In the genomic region with DNA sequence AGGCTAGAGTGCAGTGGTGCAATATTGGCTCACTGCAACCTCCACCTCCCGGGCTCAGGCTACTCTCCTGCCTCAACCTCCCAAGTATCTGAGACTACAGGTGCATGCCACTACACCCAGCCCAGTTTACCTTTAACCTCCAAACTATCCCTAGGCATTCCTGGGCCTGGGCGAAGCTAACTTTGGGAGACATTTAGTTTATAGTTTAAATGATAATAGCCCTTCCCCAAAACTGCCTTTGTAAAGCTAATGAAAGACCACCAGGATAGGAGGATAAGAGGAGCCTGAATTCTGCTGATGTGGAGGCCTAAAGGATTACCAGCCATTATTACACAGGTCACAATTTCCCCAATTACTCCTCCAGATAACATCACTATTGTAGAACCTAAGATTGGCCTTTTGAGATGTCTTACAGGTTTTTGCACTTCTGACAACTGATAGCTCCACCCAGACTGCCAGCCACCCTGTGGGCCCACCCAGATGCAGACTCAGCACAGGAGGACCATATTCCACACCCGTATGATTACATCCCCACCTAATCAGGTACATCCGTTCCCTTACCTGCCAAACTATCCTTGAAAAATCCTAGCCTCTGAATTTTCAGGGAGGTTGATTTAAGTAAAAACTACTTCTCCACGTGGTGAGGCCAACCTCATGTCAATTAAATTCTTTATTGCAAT, we compare ENCODE assay signal across 17 cellular contexts.
A peak's percentile ranks its signal among the peaks of the same experiment; 100 is the strongest.
DNase-seq lines count a peak whose midpoint lies in the region; FAIRE-seq and TF ChIP-seq lines count a peak whose summit lies in the region.
"Had no signal": no experiment of that assay in that cellular context is flagged by ENCODE, and none has a peak within 500 bp of the region (broad histone marks: within the 10 kb centered on the region; RNA-seq: fewer than 3 reads in every experiment).

No MANE protein-coding gene starts in this region.

- H3K4ac ChIP-seq in H1 (replicated peaks; ENCODE audit: insufficient read length, low read depth, low read length): no peak overlapping the region

- no peak for TF ChIP-seq RAD21 in H1 (IDR thresholded peaks at IDR 0.05 in 1 of 2, conservative IDR thresholded peaks at IDR 0.05 in 1 of 2; ENCODE audit: low read depth in 2 of 2, low read length in 2 of 2)

- H3K14ac ChIP-seq in H1 (ENCODE audit: insufficient read length): no peak overlapping the region

- H4K5ac ChIP-seq in H1 (ENCODE audit: insufficient read length, low read depth, low read length): no peak overlapping the region

- WGBS in H1 (ENCODE audit: extremely low coverage in 1 of 2, insufficient coverage in 1 of 2, insufficient read length in 1 of 2, insufficient replicate concordance in 2 of 2, low coverage in 1 of 2, low lambda C conversion rate in 2 of 2, missing lambda C conversion rate in 1 of 2), 2 experiments: 39% methylated on average over 5 of the region's 5 CpGs; no CpG with 5 or more reads in 1 of the 2 experiments

- POLR2A ChIA-PET in H1 (lab: Charles Lee; ENCODE audit: partially characterized antibody): no interaction called here
- POLR2A ChIA-PET in CD8-positive, alpha-beta memory T cell (lab: Charles Lee): no interaction called here
- POLR2A ChIA-PET in RWPE1 (lab: Yijun Ruan, JAX; ENCODE audit: low non-redundant PET): no interaction called here

- H3K4me2 ChIP-seq in H1 (ENCODE audit: insufficient read depth in 1 of 2, low read depth in 2 of 2, low read length in 2 of 2): peak overlapping the region; percentile 25 to 26; a peak in 2 of 4 replicates
- H3K4me2 ChIP-seq: A549, BLaER1 had no signal

- no peak for FAIRE-seq in H1 (lab: Jason Lieb, UNC)
- FAIRE-seq: A549, GM12878, HTR-8/SVneo had no signal

- no peaks in the 10 kb centered on the region for H3K27me3 ChIP-seq in HUES48 (ENCODE audit: control insufficient read depth, insufficient read depth, low read length)
- no peaks in the 10 kb centered on the region for H3K27me3 ChIP-seq in H1 (replicated peaks in 1 of 4; ENCODE audit: control insufficient read depth in 3 of 4, extremely low read depth in 1 of 4, insufficient read depth in 3 of 4, low read length in 3 of 4)
- H3K27me3 ChIP-seq in iPS-20b (ENCODE audit: insufficient read depth, low read length): no peaks in the 10 kb centered on the region
- no peaks in the 10 kb centered on the region for H3K27me3 ChIP-seq in CD8-positive, alpha-beta memory T cell (ENCODE audit: insufficient read depth, low read length, poor library complexity, severe bottlenecking)
- H3K27me3 ChIP-seq: BLaER1 had no signal

- H3K9ac ChIP-seq in HUES48 (ENCODE audit: low read depth, low read length): no peak overlapping the region
- no peak overlapping the region for H3K9ac ChIP-seq in H1 (replicated peaks in 1 of 4; ENCODE audit: extremely low read depth in 1 of 4, low read depth in 3 of 4, low read length in 3 of 4)
- no peak overlapping the region for H3K9ac ChIP-seq in iPS-20b (ENCODE audit: low read depth, low read length)
- H3K9ac ChIP-seq: BLaER1 had no signal

- H3K79me1 ChIP-seq in H1 (ENCODE audit: low read depth, low read length): no peaks in the 10 kb centered on the region

- no peaks in the 10 kb centered on the region for H3K9me3 Mint-ChIP-seq in nephron progenitor cell
- no peaks in the 10 kb centered on the region for H3K9me3 Mint-ChIP-seq in CD8-positive, alpha-beta memory T cell
- H3K9me3 Mint-ChIP-seq: CD14-positive monocyte; CD4-positive, alpha-beta memory T cell had no signal

- no peak overlapping the region; the same call in 1 of the 2 replicates for H2BK20ac ChIP-seq in H1 (ENCODE audit: low read length)

- no peak overlapping the region for H2BK120ac ChIP-seq in H1 (replicated peaks; ENCODE audit: low read depth, low read length)

- peak overlapping the region; percentile 22 for H3K27ac ChIP-seq in HUES48 (ENCODE audit: low read depth, low read length)
- no peak overlapping the region; the same call in 1 of the 2 replicates for H3K27ac ChIP-seq in H1 (ENCODE audit: low read depth, low read length)
- H3K27ac ChIP-seq in iPS-20b (ENCODE audit: low read length): peak overlapping the region; percentile 12
- H3K27ac ChIP-seq in CD8-positive, alpha-beta memory T cell (ENCODE audit: low read depth, low read length): no peak overlapping the region
- H3K27ac ChIP-seq in RWPE1: no peak overlapping the region
- H3K27ac ChIP-seq: 22Rv1, A549, BLaER1 had no signal

- CTCF ChIA-PET in H1 (lab: Charles Lee; ENCODE audit: partially characterized antibody) (interaction anchor here (0.6 to 2.7 kb wide), 5 partner anchors 10 to 115 kb away, joined by 3 to 9 read pairs (median 4); no protein-coding TSS in a partner anchor), RWPE1 (lab: Yijun Ruan, JAX) (interaction anchor here (0.8 kb wide), 1 partner anchor 31 kb away, joined by 3 read pairs; no protein-coding TSS in a partner anchor)
- CTCF ChIA-PET in CD8-positive, alpha-beta memory T cell (lab: Charles Lee): no interaction called here

- no peaks in the 10 kb centered on the region; the same call in 1 of the 2 replicates for H3K23me2 ChIP-seq in H1 (ENCODE audit: low read depth, low read length)

- peak overlapping the region; percentile 21; the same call in 1 of the 2 replicates for H2BK5ac ChIP-seq in H1 (ENCODE audit: low read depth, low read length)

- H3K27ac Mint-ChIP-seq in nephron progenitor cell: no peak overlapping the region
- H3K27ac Mint-ChIP-seq in CD8-positive, alpha-beta memory T cell: no peak overlapping the region

- no peaks in the 10 kb centered on the region for H3K36me3 Mint-ChIP-seq in nephron progenitor cell (ENCODE audit: low read depth)
- no peaks in the 10 kb centered on the region for H3K36me3 Mint-ChIP-seq in CD8-positive, alpha-beta memory T cell
- H3K36me3 Mint-ChIP-seq: CD14-positive monocyte; CD4-positive, alpha-beta memory T cell had no signal

- H3K4me1 ChIP-seq in HUES48 (ENCODE audit: control insufficient read depth, insufficient read depth, low read length): peaks cover 34% of the 10 kb centered on the region
- H3K4me1 ChIP-seq in H1 (replicated peaks in 1 of 4; ENCODE audit: control insufficient read depth in 3 of 4, insufficient read depth in 4 of 4, low read length in 3 of 4): peaks cover 0 to 19% (median 5%) of the 10 kb centered on the region in 4 experiments; a peak in 5 of 7 replicates
- peaks cover 24% of the 10 kb centered on the region for H3K4me1 ChIP-seq in iPS-20b (ENCODE audit: insufficient read depth, low read length)
- no peaks in the 10 kb centered on the region for H3K4me1 ChIP-seq in CD8-positive, alpha-beta memory T cell (ENCODE audit: insufficient read depth, low read length)
- H3K4me1 ChIP-seq: A549, BLaER1 had no signal

- H4K8ac ChIP-seq in H1 (ENCODE audit: extremely low read depth, insufficient read depth, low read length): no peak overlapping the region

- H3K27me3 Mint-ChIP-seq in nephron progenitor cell (ENCODE audit: low read depth, poor library complexity): peaks cover 3% of the 10 kb centered on the region
- H3K27me3 Mint-ChIP-seq in CD8-positive, alpha-beta memory T cell: peaks cover 0 to 9% of the 10 kb centered on the region in 2 donors

- 0 out of 2 replicates have a peak overlapping the region, but pooled peaks have one; percentile 26 for H3K18ac ChIP-seq in H1 (ENCODE audit: extremely low read depth, low read length)

- no peak overlapping the region for H3K4me3 Mint-ChIP-seq in nephron progenitor cell
- H3K4me3 Mint-ChIP-seq in CD8-positive, alpha-beta memory T cell: no peak overlapping the region
- H3K4me3 Mint-ChIP-seq: CD14-positive monocyte; CD4-positive, alpha-beta memory T cell had no signal

- no peak overlapping the region for H4K91ac ChIP-seq in H1 (replicated peaks; ENCODE audit: insufficient read length, low read length)

- TF ChIP-seq CTCF in H1 (IDR thresholded peaks at IDR 0.05; ENCODE audit: control extremely low read depth in 1 of 3, insufficient read depth in 1 of 3, low read depth in 1 of 3, low read length in 3 of 3) (no peak), nephron progenitor cell (IDR thresholded peaks at IDR 0.05) (no peak), RWPE1 (conservative IDR thresholded peaks at IDR 0.05; ENCODE audit: low read depth) (no peak)

- H3K36me3 ChIP-seq in HUES48 (ENCODE audit: control insufficient read depth, insufficient read depth, low read length) (no peaks in the 10 kb centered on the region), H1 (ENCODE audit: control insufficient read depth in 2 of 4, insufficient read depth in 4 of 4, low read length in 3 of 4) (no peaks in the 10 kb centered on the region), iPS-20b (ENCODE audit: insufficient read depth, low read depth, low read length) (no peaks in the 10 kb centered on the region)
- no peaks in the 10 kb centered on the region for H3K36me3 ChIP-seq in CD8-positive, alpha-beta memory T cell (ENCODE audit: insufficient read depth, low read length)
- H3K36me3 ChIP-seq: BLaER1 had no signal

- no peak overlapping the region for H2BK15ac ChIP-seq in H1 (ENCODE audit: low read length)

- H3K4me1 Mint-ChIP-seq in nephron progenitor cell: no peaks in the 10 kb centered on the region
- no peaks in the 10 kb centered on the region for H3K4me1 Mint-ChIP-seq in CD8-positive, alpha-beta memory T cell
- H3K4me1 Mint-ChIP-seq: CD14-positive monocyte; CD4-positive, alpha-beta memory T cell had no signal

- no peak overlapping the region; the same call in 1 of the 2 replicates for H2BK12ac ChIP-seq in H1 (ENCODE audit: low read depth, low read length)

- H3K4me3 ChIP-seq in HUES48 (ENCODE audit: low read depth, low read length) (no peak overlapping the region), H1 (ENCODE audit: extremely low read depth in 1 of 4, insufficient read depth in 2 of 4, low read depth in 3 of 4, low read length in 4 of 4) (peak overlapping the region in 1 of 4 experiments; percentile 7; a peak in 2 of 8 replicates), iPS-20b (ENCODE audit: low read length) (peak overlapping the region; percentile 36; the same call in 1 of the 2 replicates)
- no peak overlapping the region for H3K4me3 ChIP-seq in CD8-positive, alpha-beta memory T cell (ENCODE audit: low read length)
- H3K4me3 ChIP-seq: A549, BLaER1, GM12878 had no signal

- TF ChIP-seq EP300 in H1 (IDR thresholded peaks at IDR 0.05; ENCODE audit: borderline replicate concordance in 1 of 2, low read depth in 2 of 2, low read length in 2 of 2): no peak

- DNase-seq in ELF-1 (ENCODE audit: low read depth, low spot score) (peak; percentile 26), H1 (ENCODE audit: low read depth in 1 of 2, low spot score in 2 of 2) (no peak), nephron progenitor cell (no peak), RWPE1 (ENCODE audit: low spot score) (no peak)
- no peak for DNase-seq in CD8-positive, alpha-beta memory T cell
- DNase-seq: AML-193; Calu3; CD4-positive, alpha-beta memory T cell; DMS79 treated with DMSO at 0.1 percent for 48 hours had no signal

- H3K56ac ChIP-seq in H1 (replicated peaks; ENCODE audit: insufficient read length, low read depth, low read length): no peak overlapping the region

- H3K23ac ChIP-seq in H1 (ENCODE audit: insufficient read length): no peak overlapping the region

- TF ChIP-seq POLR2A in H1 (IDR thresholded peaks at IDR 0.05; ENCODE audit: control extremely low read depth in 1 of 2, low read depth in 2 of 2, low read length in 2 of 2): no peak

- H2AK5ac ChIP-seq in H1 (ENCODE audit: low read depth, low read length): no peak overlapping the region

- no peaks in the 10 kb centered on the region for H4K20me1 ChIP-seq in H1 (replicated peaks in 1 of 2; ENCODE audit: control insufficient read depth in 1 of 2, insufficient read depth in 2 of 2, low read length in 2 of 2)
- H4K20me1 ChIP-seq: BLaER1 had no signal

- H3K9me3 ChIP-seq in HUES48 (ENCODE audit: control insufficient read depth, insufficient read depth, low read length): no peaks in the 10 kb centered on the region
- H3K9me3 ChIP-seq in H1 (ENCODE audit: insufficient read depth in 2 of 2, low read depth in 1 of 2, low read length in 1 of 2): no peaks in the 10 kb centered on the region
- H3K9me3 ChIP-seq in iPS-20b (ENCODE audit: insufficient read depth, low read depth, low read length): no peaks in the 10 kb centered on the region
- H3K9me3 ChIP-seq in CD8-positive, alpha-beta memory T cell (ENCODE audit: low read length): no peaks in the 10 kb centered on the region
- H3K9me3 ChIP-seq: A549, BLaER1 had no signal

- no peak overlapping the region for H2AFZ ChIP-seq in H1 (ENCODE audit: low read length)

- H3K79me2 ChIP-seq in H1 (ENCODE audit: control insufficient read depth in 1 of 2, insufficient read depth in 2 of 2, low read length in 2 of 2): no peaks in the 10 kb centered on the region

Comparison
In these comparisons a context has a peak if more than half of its experiments do, and no peak if none do; other contexts are left out.
1. H3K27ac ChIP-seq: peak in HUES48 (single experiment) and iPS-20b (single experiment); none in H1 (single experiment), CD8-positive, alpha-beta memory T cell (single experiment) and RWPE1 (single experiment).